In the genomic region with DNA sequence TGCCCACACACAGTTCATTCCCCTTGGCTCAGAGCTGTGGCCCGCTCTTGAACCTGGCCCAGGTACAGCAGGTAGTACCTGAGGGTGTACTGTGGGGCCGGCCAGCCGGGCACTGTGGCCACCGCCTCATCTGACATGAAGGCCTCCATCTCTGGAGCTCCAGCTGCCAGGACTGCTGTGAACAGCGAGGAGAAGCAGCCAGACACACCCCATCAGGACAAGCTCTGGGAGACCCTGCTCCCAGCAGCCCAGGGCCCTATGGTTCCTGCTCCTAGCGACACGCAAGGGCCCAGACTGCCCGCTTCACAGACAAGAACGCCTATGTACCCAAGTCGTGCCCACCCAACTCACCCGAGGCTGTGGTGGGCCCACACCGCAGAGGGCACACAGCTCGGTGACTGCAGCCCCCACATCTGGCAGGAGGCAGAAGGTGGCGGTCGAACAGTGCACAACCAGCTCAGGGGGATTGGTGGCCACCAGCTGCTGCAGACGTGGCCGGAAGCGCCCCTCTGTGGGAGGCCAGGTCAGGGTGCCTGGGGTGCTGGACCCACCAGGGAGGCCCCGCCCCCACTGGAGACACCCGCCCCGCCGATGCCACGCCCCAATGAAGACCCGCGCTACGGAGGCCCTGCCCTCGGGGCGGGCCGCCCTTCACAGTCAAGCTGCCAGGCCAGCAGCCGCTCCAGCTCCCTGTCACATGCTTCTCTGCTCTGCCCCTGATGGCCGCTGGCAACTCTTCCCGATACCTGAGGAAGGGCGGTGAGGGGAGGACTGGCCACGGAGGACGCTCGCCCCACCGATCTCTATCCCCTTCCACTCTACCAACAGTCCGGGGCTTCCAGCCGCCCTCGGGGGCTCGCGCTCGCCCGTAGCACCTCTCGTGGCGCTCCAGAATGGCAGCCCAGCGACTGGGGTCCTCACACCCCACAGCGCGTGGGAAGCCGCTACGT, we compare ENCODE assay signal across 1 cellular context.
TF ChIP-seq lines count a peak whose summit lies in the region.

No MANE protein-coding gene starts in this region.

TF ChIP-seq in HepG2, 621 proteins besides CTCF, POLR2A, EP300 and RAD21 (continued from another document and continues in another):
- TF ChIP-seq, protein P1, sequence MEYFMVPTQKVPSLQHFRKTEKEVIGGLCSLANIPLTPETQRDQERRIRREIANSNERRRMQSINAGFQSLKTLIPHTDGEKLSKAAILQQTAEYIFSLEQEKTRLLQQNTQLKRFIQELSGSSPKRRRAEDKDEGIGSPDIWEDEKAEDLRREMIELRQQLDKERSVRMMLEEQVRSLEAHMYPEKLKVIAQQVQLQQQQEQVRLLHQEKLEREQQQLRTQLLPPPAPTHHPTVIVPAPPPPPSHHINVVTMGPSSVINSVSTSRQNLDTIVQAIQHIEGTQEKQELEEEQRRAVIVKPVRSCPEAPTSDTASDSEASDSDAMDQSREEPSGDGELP (IDR thresholded peaks at IDR 0.05; ENCODE audit: borderline replicate concordance, low read depth): peak; percentile 57; the same call in 1 of the 2 replicates
- TF ChIP-seq GZF1 (CRISPR knock-in tag; IDR thresholded peaks at IDR 0.05): no peak
- TF ChIP-seq, protein P2, sequence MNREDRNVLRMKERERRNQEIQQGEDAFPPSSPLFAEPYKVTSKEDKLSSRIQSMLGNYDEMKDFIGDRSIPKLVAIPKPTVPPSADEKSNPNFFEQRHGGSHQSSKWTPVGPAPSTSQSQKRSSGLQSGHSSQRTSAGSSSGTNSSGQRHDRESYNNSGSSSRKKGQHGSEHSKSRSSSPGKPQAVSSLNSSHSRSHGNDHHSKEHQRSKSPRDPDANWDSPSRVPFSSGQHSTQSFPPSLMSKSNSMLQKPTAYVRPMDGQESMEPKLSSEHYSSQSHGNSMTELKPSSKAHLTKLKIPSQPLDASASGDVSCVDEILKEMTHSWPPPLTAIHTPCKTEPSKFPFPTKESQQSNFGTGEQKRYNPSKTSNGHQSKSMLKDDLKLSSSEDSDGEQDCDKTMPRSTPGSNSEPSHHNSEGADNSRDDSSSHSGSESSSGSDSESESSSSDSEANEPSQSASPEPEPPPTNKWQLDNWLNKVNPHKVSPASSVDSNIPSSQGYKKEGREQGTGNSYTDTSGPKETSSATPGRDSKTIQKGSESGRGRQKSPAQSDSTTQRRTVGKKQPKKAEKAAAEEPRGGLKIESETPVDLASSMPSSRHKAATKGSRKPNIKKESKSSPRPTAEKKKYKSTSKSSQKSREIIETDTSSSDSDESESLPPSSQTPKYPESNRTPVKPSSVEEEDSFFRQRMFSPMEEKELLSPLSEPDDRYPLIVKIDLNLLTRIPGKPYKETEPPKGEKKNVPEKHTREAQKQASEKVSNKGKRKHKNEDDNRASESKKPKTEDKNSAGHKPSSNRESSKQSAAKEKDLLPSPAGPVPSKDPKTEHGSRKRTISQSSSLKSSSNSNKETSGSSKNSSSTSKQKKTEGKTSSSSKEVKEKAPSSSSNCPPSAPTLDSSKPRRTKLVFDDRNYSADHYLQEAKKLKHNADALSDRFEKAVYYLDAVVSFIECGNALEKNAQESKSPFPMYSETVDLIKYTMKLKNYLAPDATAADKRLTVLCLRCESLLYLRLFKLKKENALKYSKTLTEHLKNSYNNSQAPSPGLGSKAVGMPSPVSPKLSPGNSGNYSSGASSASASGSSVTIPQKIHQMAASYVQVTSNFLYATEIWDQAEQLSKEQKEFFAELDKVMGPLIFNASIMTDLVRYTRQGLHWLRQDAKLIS (CRISPR knock-in tag; IDR thresholded peaks at IDR 0.05): no peak
- no peak for TF ChIP-seq ZBTB1 (CRISPR knock-in tag; IDR thresholded peaks at IDR 0.05; ENCODE audit: borderline replicate concordance)
- no peak for TF ChIP-seq NCOA1 (CRISPR knock-in tag; IDR thresholded peaks at IDR 0.05)
- no peak; the same call in 1 of the 2 replicates for TF ChIP-seq SALL2 (CRISPR knock-in tag; IDR thresholded peaks at IDR 0.05)
- TF ChIP-seq NFE2 (CRISPR knock-in tag; IDR thresholded peaks at IDR 0.05): no peak
- TF ChIP-seq MAZ (IDR thresholded peaks at IDR 0.05; ENCODE audit: borderline replicate concordance, low read depth, low read length): no peak
- peak; percentile 65 for TF ChIP-seq MAZ (CRISPR knock-in tag; IDR thresholded peaks at IDR 0.05; ENCODE audit: low read depth)
- TF ChIP-seq, protein P3, sequence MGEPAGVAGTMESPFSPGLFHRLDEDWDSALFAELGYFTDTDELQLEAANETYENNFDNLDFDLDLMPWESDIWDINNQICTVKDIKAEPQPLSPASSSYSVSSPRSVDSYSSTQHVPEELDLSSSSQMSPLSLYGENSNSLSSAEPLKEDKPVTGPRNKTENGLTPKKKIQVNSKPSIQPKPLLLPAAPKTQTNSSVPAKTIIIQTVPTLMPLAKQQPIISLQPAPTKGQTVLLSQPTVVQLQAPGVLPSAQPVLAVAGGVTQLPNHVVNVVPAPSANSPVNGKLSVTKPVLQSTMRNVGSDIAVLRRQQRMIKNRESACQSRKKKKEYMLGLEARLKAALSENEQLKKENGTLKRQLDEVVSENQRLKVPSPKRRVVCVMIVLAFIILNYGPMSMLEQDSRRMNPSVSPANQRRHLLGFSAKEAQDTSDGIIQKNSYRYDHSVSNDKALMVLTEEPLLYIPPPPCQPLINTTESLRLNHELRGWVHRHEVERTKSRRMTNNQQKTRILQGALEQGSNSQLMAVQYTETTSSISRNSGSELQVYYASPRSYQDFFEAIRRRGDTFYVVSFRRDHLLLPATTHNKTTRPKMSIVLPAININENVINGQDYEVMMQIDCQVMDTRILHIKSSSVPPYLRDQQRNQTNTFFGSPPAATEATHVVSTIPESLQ (CRISPR knock-in tag; conservative IDR thresholded peaks at IDR 0.05): no peak
- no peak for TF ChIP-seq IRX3 (CRISPR knock-in tag; IDR thresholded peaks at IDR 0.05; ENCODE audit: borderline replicate concordance, low read depth)
- peak; percentile 76 for TF ChIP-seq SPEN (CRISPR knock-in tag; IDR thresholded peaks at IDR 0.05; ENCODE audit: low read depth)
- TF ChIP-seq, protein P4, sequence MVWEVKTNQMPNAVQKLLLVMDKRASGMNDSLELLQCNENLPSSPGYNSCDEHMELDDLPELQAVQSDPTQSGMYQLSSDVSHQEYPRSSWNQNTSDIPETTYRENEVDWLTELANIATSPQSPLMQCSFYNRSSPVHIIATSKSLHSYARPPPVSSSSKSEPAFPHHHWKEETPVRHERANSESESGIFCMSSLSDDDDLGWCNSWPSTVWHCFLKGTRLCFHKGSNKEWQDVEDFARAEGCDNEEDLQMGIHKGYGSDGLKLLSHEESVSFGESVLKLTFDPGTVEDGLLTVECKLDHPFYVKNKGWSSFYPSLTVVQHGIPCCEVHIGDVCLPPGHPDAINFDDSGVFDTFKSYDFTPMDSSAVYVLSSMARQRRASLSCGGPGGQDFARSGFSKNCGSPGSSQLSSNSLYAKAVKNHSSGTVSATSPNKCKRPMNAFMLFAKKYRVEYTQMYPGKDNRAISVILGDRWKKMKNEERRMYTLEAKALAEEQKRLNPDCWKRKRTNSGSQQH (CRISPR knock-in tag; IDR thresholded peaks at IDR 0.05; ENCODE audit: low read depth): no peak
- TF ChIP-seq ZNF33A (CRISPR knock-in tag; IDR thresholded peaks at IDR 0.05; ENCODE audit: borderline replicate concordance): no peak
- TF ChIP-seq ZNF337 (CRISPR knock-in tag; IDR thresholded peaks at IDR 0.05; ENCODE audit: borderline replicate concordance, low read depth): peak; percentile 62; the same call in 1 of the 2 replicates
- TF ChIP-seq, protein P5, sequence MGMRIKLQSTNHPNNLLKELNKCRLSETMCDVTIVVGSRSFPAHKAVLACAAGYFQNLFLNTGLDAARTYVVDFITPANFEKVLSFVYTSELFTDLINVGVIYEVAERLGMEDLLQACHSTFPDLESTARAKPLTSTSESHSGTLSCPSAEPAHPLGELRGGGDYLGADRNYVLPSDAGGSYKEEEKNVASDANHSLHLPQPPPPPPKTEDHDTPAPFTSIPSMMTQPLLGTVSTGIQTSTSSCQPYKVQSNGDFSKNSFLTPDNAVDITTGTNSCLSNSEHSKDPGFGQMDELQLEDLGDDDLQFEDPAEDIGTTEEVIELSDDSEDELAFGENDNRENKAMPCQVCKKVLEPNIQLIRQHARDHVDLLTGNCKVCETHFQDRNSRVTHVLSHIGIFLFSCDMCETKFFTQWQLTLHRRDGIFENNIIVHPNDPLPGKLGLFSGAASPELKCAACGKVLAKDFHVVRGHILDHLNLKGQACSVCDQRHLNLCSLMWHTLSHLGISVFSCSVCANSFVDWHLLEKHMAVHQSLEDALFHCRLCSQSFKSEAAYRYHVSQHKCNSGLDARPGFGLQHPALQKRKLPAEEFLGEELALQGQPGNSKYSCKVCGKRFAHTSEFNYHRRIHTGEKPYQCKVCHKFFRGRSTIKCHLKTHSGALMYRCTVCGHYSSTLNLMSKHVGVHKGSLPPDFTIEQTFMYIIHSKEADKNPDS (CRISPR knock-in tag; IDR thresholded peaks at IDR 0.05): no peak
- TF ChIP-seq, protein P6, sequence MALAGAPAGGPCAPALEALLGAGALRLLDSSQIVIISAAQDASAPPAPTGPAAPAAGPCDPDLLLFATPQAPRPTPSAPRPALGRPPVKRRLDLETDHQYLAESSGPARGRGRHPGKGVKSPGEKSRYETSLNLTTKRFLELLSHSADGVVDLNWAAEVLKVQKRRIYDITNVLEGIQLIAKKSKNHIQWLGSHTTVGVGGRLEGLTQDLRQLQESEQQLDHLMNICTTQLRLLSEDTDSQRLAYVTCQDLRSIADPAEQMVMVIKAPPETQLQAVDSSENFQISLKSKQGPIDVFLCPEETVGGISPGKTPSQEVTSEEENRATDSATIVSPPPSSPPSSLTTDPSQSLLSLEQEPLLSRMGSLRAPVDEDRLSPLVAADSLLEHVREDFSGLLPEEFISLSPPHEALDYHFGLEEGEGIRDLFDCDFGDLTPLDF (CRISPR knock-in tag; IDR thresholded peaks at IDR 0.05): no peak
- no peak for TF ChIP-seq ESRRA (CRISPR knock-in tag; IDR thresholded peaks at IDR 0.05; ENCODE audit: low read depth)
- no peak for TF ChIP-seq SMARCC2 (IDR thresholded peaks at IDR 0.05)
- TF ChIP-seq BHLHE40 (IDR thresholded peaks at IDR 0.05; ENCODE audit: low read length): no peak
- no peak for TF ChIP-seq PRMT3 (CRISPR knock-in tag; IDR thresholded peaks at IDR 0.05; ENCODE audit: borderline replicate concordance, low read depth)
- no peak for TF ChIP-seq PRDM4 (CRISPR knock-in tag; IDR thresholded peaks at IDR 0.05; ENCODE audit: borderline replicate concordance)
- peak; percentile 84 for TF ChIP-seq SAP130 (CRISPR knock-in tag; IDR thresholded peaks at IDR 0.05; ENCODE audit: low read depth)
- no peak for TF ChIP-seq HNRNPUL1 (IDR thresholded peaks at IDR 0.05; ENCODE audit: low read depth, low read length)
- 0 out of 2 replicates have a peak, but pooled peaks have one; percentile 21 for TF ChIP-seq SIN3A (IDR thresholded peaks at IDR 0.05; ENCODE audit: borderline replicate concordance, low read depth, low read length)
- no peak for TF ChIP-seq ATF4 (CRISPR knock-in tag; IDR thresholded peaks at IDR 0.05)
- no peak for TF ChIP-seq SMARCE1 (IDR thresholded peaks at IDR 0.05; ENCODE audit: borderline replicate concordance)
- no peak for TF ChIP-seq EHMT2 (IDR thresholded peaks at IDR 0.05; ENCODE audit: borderline replicate concordance, low read depth, low read length)
- peak; percentile 11; the same call in 1 of the 2 replicates for TF ChIP-seq ZNF414 (CRISPR knock-in tag; IDR thresholded peaks at IDR 0.05)
- TF ChIP-seq, protein P7, sequence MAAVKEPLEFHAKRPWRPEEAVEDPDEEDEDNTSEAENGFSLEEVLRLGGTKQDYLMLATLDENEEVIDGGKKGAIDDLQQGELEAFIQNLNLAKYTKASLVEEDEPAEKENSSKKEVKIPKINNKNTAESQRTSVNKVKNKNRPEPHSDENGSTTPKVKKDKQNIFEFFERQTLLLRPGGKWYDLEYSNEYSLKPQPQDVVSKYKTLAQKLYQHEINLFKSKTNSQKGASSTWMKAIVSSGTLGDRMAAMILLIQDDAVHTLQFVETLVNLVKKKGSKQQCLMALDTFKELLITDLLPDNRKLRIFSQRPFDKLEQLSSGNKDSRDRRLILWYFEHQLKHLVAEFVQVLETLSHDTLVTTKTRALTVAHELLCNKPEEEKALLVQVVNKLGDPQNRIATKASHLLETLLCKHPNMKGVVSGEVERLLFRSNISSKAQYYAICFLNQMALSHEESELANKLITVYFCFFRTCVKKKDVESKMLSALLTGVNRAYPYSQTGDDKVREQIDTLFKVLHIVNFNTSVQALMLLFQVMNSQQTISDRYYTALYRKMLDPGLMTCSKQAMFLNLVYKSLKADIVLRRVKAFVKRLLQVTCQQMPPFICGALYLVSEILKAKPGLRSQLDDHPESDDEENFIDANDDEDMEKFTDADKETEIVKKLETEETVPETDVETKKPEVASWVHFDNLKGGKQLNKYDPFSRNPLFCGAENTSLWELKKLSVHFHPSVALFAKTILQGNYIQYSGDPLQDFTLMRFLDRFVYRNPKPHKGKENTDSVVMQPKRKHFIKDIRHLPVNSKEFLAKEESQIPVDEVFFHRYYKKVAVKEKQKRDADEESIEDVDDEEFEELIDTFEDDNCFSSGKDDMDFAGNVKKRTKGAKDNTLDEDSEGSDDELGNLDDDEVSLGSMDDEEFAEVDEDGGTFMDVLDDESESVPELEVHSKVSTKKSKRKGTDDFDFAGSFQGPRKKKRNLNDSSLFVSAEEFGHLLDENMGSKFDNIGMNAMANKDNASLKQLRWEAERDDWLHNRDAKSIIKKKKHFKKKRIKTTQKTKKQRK (IDR thresholded peaks at IDR 0.05; ENCODE audit: low read length): no peak
- TF ChIP-seq ZNF256 (CRISPR knock-in tag; conservative IDR thresholded peaks at IDR 0.05): 0 out of 2 replicates have a peak, but pooled peaks have one; percentile 54
- no peak for TF ChIP-seq KLF12 (CRISPR knock-in tag; IDR thresholded peaks at IDR 0.05; ENCODE audit: borderline replicate concordance)
- no peak for TF ChIP-seq STAG1 (CRISPR knock-in tag; IDR thresholded peaks at IDR 0.05)
- TF ChIP-seq ARNTL (CRISPR knock-in tag; IDR thresholded peaks at IDR 0.05): peak; percentile 68
